ENCODE assay signal across 19 cellular contexts in the genomic region with DNA sequence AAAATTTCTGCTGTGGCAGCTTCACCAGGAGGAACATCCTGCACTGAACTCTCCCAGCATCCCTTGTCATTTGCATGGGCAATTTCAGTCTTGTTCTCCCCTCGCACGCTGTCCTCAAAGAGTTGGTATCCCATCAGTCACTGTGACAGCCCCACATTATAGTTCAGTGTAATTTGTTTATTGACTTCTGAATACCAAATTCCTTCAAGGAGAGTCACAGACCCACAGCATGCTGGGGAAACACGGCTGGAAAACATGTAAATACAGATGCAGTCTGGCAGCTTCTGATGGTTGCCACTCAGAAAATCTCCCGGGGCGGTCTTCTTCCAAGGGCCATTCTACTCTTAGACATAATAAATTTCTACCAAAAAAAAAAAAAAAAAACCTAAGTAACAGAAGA.
A peak's percentile ranks its signal among the peaks of the same experiment; 100 is the strongest.
DNase-seq lines count a peak whose midpoint lies in the region; TF ChIP-seq lines count a peak whose summit lies in the region.
"Had no signal": no experiment of that assay in that cellular context is flagged by ENCODE, and none has a peak within 500 bp of the region (broad histone marks: within the 10 kb centered on the region; RNA-seq: fewer than 3 reads in every experiment).

No MANE protein-coding gene starts in this region.

- WGBS in tibial nerve, 2 donors, result 76 to 79% methylated on average over 5 of the region's 5 CpGs

- no peaks in the 10 kb centered on the region for H3K4me1 ChIP-seq in Karpas-422 (ENCODE audit: low read length)
- H3K4me1 ChIP-seq in SJSA1 (replicated peaks), result peaks cover 24% of the 10 kb centered on the region
- H3K4me1 ChIP-seq in skeletal muscle satellite cell (ENCODE audit: control insufficient read depth, insufficient read depth, low read length), result peaks cover 28% of the 10 kb centered on the region
- H3K4me1 ChIP-seq in tibial artery, result no peaks in the 10 kb centered on the region
- H3K4me1 ChIP-seq in ascending aorta, result no peaks in the 10 kb centered on the region
- H3K4me1 ChIP-seq in tibial nerve, result peaks cover 0 to 7% (median 0%) of the 10 kb centered on the region in 4 donors

- no peaks in the 10 kb centered on the region for H3K27me3 ChIP-seq in Karpas-422 (ENCODE audit: low read length)
- H3K27me3 ChIP-seq in SJSA1 (replicated peaks), result no peaks in the 10 kb centered on the region
- H3K27me3 ChIP-seq in skeletal muscle satellite cell (ENCODE audit: control insufficient read depth, insufficient read depth, low read length), result no peaks in the 10 kb centered on the region
- H3K27me3 ChIP-seq in tibial artery, result no peaks in the 10 kb centered on the region
- H3K27me3 ChIP-seq in ascending aorta, result no peaks in the 10 kb centered on the region
- H3K27me3 ChIP-seq in tibial nerve, result no peaks in the 10 kb centered on the region
- H3K27me3 ChIP-seq: upper lobe of left lung had no signal

- no peaks in the 10 kb centered on the region for H3K79me2 ChIP-seq in Karpas-422 (ENCODE audit: low read length)

- intact Hi-C loops in tibial artery (cut with DNase I; ENCODE audit: low total_unique reads), result no loop called here
- intact Hi-C loops in ascending aorta (cut with DNase I), result no loop called here

- H3K36me3 ChIP-seq in Karpas-422 (ENCODE audit: insufficient read depth, low read length) (no peaks in the 10 kb centered on the region), SJSA1 (no peaks in the 10 kb centered on the region), skeletal muscle satellite cell (ENCODE audit: insufficient read depth, low read length) (no peaks in the 10 kb centered on the region), tibial artery (no peaks in the 10 kb centered on the region), ascending aorta (no peaks in the 10 kb centered on the region), tibial nerve (peaks cover 0 to 5% (median 0%) of the 10 kb centered on the region in 3 donors)
- H3K36me3 ChIP-seq: upper lobe of left lung had no signal

- no peak for TF ChIP-seq CTCF in foreskin fibroblast (IDR thresholded peaks at IDR 0.05; ENCODE audit: low read depth, low read length)
- no peak for TF ChIP-seq CTCF in tibial artery (IDR thresholded peaks at IDR 0.05)
- no peak for TF ChIP-seq CTCF in ascending aorta (IDR thresholded peaks at IDR 0.05)
- no peak for TF ChIP-seq CTCF in tibial nerve (IDR thresholded peaks at IDR 0.05)

- no peak for TF ChIP-seq EP300 in tibial nerve (IDR thresholded peaks at IDR 0.05)

- H3K9me2 ChIP-seq in Karpas-422 (replicated peaks; ENCODE audit: insufficient read depth, low read length), result no peaks in the 10 kb centered on the region

- no peak for TF ChIP-seq POLR2A in tibial nerve (IDR thresholded peaks at IDR 0.05)

- no peaks in the 10 kb centered on the region for H3K9me3 ChIP-seq in Karpas-422 (ENCODE audit: low read length)
- no peaks in the 10 kb centered on the region; the same call in 1 of the 2 replicates for H3K9me3 ChIP-seq in SJSA1 (replicated peaks)
- H3K9me3 ChIP-seq in skeletal muscle satellite cell (replicated peaks; ENCODE audit: low read length), result no peaks in the 10 kb centered on the region
- H3K9me3 ChIP-seq in tibial artery, result no peaks in the 10 kb centered on the region
- no peaks in the 10 kb centered on the region for H3K9me3 ChIP-seq in ascending aorta
- H3K9me3 ChIP-seq in tibial nerve, result peaks cover 0 to 19% (median 0%) of the 10 kb centered on the region in 4 donors
- H3K9me3 ChIP-seq: upper lobe of left lung had no signal

- H2AFZ ChIP-seq in Karpas-422 (ENCODE audit: low read length), result no peak overlapping the region

- H3K27ac ChIP-seq in Karpas-422 (ENCODE audit: low read length), result no peak overlapping the region
- peak overlapping the region; percentile 83 for H3K27ac ChIP-seq in SJSA1
- H3K27ac ChIP-seq in tibial artery, result no peak overlapping the region
- no peak overlapping the region for H3K27ac ChIP-seq in ascending aorta
- no peak overlapping the region for H3K27ac ChIP-seq in tibial nerve
- H3K27ac ChIP-seq: upper lobe of left lung had no signal

- H4K20me1 ChIP-seq in Karpas-422 (ENCODE audit: insufficient read depth, low read depth, low read length), result no peaks in the 10 kb centered on the region

- DNase-seq in Karpas-422 (peak; percentile 34), SJSA1 (ENCODE audit: low read depth in 1 of 2, low spot score in 2 of 2) (peak; percentile 86 to 91), foreskin fibroblast (peak; percentile 6 to 23), tibial artery (no peak), ascending aorta (ENCODE audit: low spot score in 2 of 2) (no peak), tibial nerve (ENCODE audit: low spot score in 2 of 2) (no peak)
- DNase-seq: activated B cell treated with CpG ODN at 0.5 μM for 24 hours; activated CD4-positive, alpha-beta T cell treated with anti-CD3 and anti-CD28 coated beads, Interleukin-2, amount 50 U/mL, for 4 hours; activated effector memory CD4-positive, alpha-beta T cell treated with Interleukin-2 at 50 U/mL for 16 hours; activated naive CD8-positive, alpha-beta T cell treated with anti-CD3 and anti-CD28 coated beads, Interleukin-2, amount 50 U/mL, for 24 hours; CD4-positive, alpha-beta T cell; DMS153; naive B cell; NCI-H2081 treated with DMSO at 0.1 percent for 48 hours; NCI-H524 treated with DMSO at 0.1 percent for 48 hours; stimulated activated naive CD8-positive, alpha-beta T cell treated with anti-CD3 and anti-CD28 coated beads, Interleukin-15, amount 100 ng/mL, for 72 hours; T-helper 9 cell; upper lobe of left lung had no signal

- H3K4me2 ChIP-seq in Karpas-422 (ENCODE audit: low read depth, low read length, poor library complexity, severe bottlenecking), result no peak overlapping the region
- peak overlapping the region; percentile 38 for H3K4me2 ChIP-seq in skeletal muscle satellite cell (ENCODE audit: low read length)

- H3K9ac ChIP-seq in Karpas-422 (ENCODE audit: low read length) (no peak overlapping the region), skeletal muscle satellite cell (ENCODE audit: low read depth, low read length) (no peak overlapping the region)

- H3K4me3 ChIP-seq in Karpas-422 (ENCODE audit: low read length), result no peak overlapping the region
- no peak overlapping the region for H3K4me3 ChIP-seq in SJSA1
- H3K4me3 ChIP-seq in foreskin fibroblast (ENCODE audit: low read depth in 1 of 2, low read length in 2 of 2), result no peak overlapping the region
- H3K4me3 ChIP-seq in skeletal muscle satellite cell (ENCODE audit: low read length), result no peak overlapping the region
- no peak overlapping the region for H3K4me3 ChIP-seq in tibial artery
- H3K4me3 ChIP-seq in ascending aorta, result no peak overlapping the region
- H3K4me3 ChIP-seq in tibial nerve, result no peak overlapping the region
- H3K4me3 ChIP-seq: upper lobe of left lung had no signal

Comparison
In these comparisons a context has a peak if more than half of its experiments do, and no peak if none do; other contexts are left out.
1. DNase-seq: peak in Karpas-422 (single experiment), SJSA1 (2 of 2) and foreskin fibroblast (2 of 2); none in tibial artery (0 of 2), ascending aorta (0 of 2) and tibial nerve (0 of 2).